12 cellular contexts compared by ENCODE assay signal in the genomic region with DNA sequence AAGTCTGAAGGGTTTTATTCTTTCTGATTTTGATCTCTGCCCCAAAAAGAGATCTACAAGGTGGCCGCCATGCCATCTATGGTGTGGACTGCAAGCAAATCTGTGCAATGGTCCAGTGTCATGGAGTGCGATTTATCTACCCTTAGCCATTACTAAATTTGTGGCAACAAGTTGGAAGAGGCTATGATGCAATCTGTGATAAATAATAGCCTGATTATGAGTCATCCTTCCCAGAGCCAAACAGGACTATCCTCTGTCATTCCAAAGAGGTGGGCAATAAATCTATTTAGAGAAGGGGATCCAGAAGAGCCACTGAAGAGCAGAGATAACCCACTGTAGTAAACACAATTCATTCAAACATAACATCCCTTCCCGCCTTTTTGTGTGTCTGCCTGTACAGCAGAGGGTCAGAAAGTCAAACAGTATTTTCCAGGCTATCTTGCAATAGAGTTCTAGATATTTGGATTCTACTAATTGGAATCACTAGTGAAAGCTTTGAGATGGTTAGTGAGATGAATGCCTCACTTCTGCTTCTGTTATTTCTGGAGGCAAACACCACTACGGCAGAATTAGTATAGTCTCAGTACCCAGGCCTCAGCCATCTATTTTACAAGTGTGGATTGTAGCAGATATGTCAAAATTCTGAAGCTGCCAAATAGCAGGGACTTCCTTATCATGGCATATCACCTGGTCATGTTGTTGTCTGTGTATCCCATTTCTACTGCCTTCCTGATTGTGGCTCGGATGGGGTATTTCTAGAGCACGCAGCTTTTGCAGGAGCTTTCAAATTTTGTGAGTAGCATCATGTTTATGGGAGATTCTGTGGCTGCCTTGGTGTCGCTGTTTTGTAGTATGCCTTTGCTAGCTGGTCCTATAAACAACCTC.
DNase-seq lines count a peak whose midpoint lies in the region; ATAC-seq, FAIRE-seq and TF ChIP-seq lines count a peak whose summit lies in the region.
"Had no signal": no experiment of that assay in that cellular context is flagged by ENCODE, and none has a peak within 500 bp of the region (broad histone marks: within the 10 kb centered on the region; RNA-seq: fewer than 3 reads in every experiment).

No MANE protein-coding gene starts in this region.

- peak overlapping the region; percentile 3 for H3K4me2 ChIP-seq in keratinocyte (ENCODE audit: control insufficient read depth, extremely low read depth, insufficient read depth, low read depth, low read length)
- H3K4me2 ChIP-seq in H9 (ENCODE audit: insufficient read depth, insufficient read length, low read length): no peak overlapping the region

- H2BK5ac ChIP-seq in H9 (ENCODE audit: insufficient read length, low read length): no peak overlapping the region

- DNase-seq in A172 (ENCODE audit: low spot score): peak; percentile 59
- peak; percentile 87 for DNase-seq in bronchial epithelial cell (ENCODE audit: low read depth)
- no peak for DNase-seq in keratinocyte (ENCODE audit: low read depth, low spot score)
- DNase-seq in NCI-H2196 (lab: John Stamatoyannopoulos, UW; ENCODE audit: unreplicated experiment): no peak
- DNase-seq in NOMO-1 treated with dmso at 0.1 percent for 144 hours (lab: John Stamatoyannopoulos, UW; ENCODE audit: unreplicated experiment): no peak
- no peak for DNase-seq in WERI-Rb-1
- no peak for DNase-seq in H9
- DNase-seq: activated CD8-positive, alpha-beta memory T cell treated with anti-CD3 and anti-CD28 coated beads, Interleukin-2, amount 50 U/mL, for 4 hours; islet precursor cell had no signal

- no peak overlapping the region for H2BK20ac ChIP-seq in H9 (ENCODE audit: low read depth, low read length, poor library complexity, severe bottlenecking)

- no peaks in the 10 kb centered on the region; the same call in 1 of the 2 replicates for H3K27me3 Mint-ChIP-seq in H9 (ENCODE audit: low read depth)

- ATAC-seq in HG03025 (IDR thresholded peaks at IDR 0.05; ENCODE audit: low FRiP score, unreplicated experiment): peak; percentile 61

- no peak overlapping the region for H2BK12ac ChIP-seq in H9 (ENCODE audit: insufficient read length, low read depth, low read length)

- H3K9me3 Mint-ChIP-seq in H9: no peaks in the 10 kb centered on the region

- H3K9me3 ChIP-seq in keratinocyte (ENCODE audit: control insufficient read depth, low read depth, low read length) (no peaks in the 10 kb centered on the region), WERI-Rb-1 (ENCODE audit: severe bottlenecking) (no peaks in the 10 kb centered on the region), H9 (ENCODE audit: control insufficient read depth, low read depth, low read length) (no peaks in the 10 kb centered on the region)
- H3K9me3 ChIP-seq: SJSA1 had no signal

- no peaks in the 10 kb centered on the region for H3K79me2 ChIP-seq in keratinocyte (ENCODE audit: control insufficient read depth, insufficient read depth, low read length)
- no peaks in the 10 kb centered on the region for H3K79me2 ChIP-seq in H9 (ENCODE audit: insufficient read depth, low read length)

- no peak overlapping the region for H4K8ac ChIP-seq in H9 (replicated peaks; ENCODE audit: insufficient read length, low read depth, low read length)

- H3K4me3 ChIP-seq in bronchial epithelial cell (ENCODE audit: low read depth, low read length): no peak overlapping the region
- H3K4me3 ChIP-seq in keratinocyte (ENCODE audit: control insufficient read depth in 2 of 3, extremely low read depth in 1 of 3, insufficient read depth in 2 of 3, low read depth in 1 of 3, low read length in 3 of 3): no peak overlapping the region
- H3K4me3 ChIP-seq in WERI-Rb-1 (ENCODE audit: low read depth, low read length): no peak overlapping the region
- H3K4me3 ChIP-seq: SJSA1 had no signal

- H4K20me1 ChIP-seq in keratinocyte (ENCODE audit: control insufficient read depth, extremely low read depth, insufficient read depth, low read length) (no peaks in the 10 kb centered on the region), H9 (ENCODE audit: control insufficient read depth, insufficient read depth, insufficient read length) (no peaks in the 10 kb centered on the region)

- no CpG with 5 or more reads among the region's 7 CpGs for WGBS in H9 (ENCODE audit: extremely low coverage, insufficient read length, low lambda C conversion rate)

- dilution Hi-C loops in keratinocyte (cut with MboI; ENCODE audit: extremely low pct_ligation_motif_present, low sequenced_read_pairs): no loop called here

- peaks cover 8% of the 10 kb centered on the region for H3K4me1 ChIP-seq in keratinocyte (ENCODE audit: control insufficient read depth, extremely low read depth, insufficient read depth, low read length)
- H3K4me1 ChIP-seq in H9 (ENCODE audit: insufficient read depth, low read length): no peaks in the 10 kb centered on the region

- H3K27ac ChIP-seq in keratinocyte (ENCODE audit: control insufficient read depth, insufficient read depth, low read length) (peak overlapping the region; percentile 22), WERI-Rb-1 (no peak overlapping the region), H9 (ENCODE audit: insufficient read length, low read depth, low read length) (no peak overlapping the region)
- H3K27ac ChIP-seq: SJSA1 had no signal

- no peak overlapping the region for H2BK15ac ChIP-seq in H9 (ENCODE audit: low read depth, low read length)

- no peak overlapping the region for H3K23ac ChIP-seq in H9 (ENCODE audit: insufficient read length, low read depth, low read length)

- H3K4me1 Mint-ChIP-seq in H9: no peaks in the 10 kb centered on the region

- no peak overlapping the region for H4K91ac ChIP-seq in H9 (ENCODE audit: insufficient read length, low read depth, low read length)

- no peak overlapping the region for H2BK120ac ChIP-seq in H9 (ENCODE audit: low read depth, low read length, poor library complexity, severe bottlenecking)

- no peak overlapping the region for H2AK5ac ChIP-seq in H9 (ENCODE audit: insufficient read length, low read length)

- H3T11ph ChIP-seq in H9 (ENCODE audit: low read length): no peak overlapping the region

- H3K18ac ChIP-seq in H9 (ENCODE audit: insufficient read length, low read depth, low read length): no peak overlapping the region

- no peak overlapping the region for H4K5ac ChIP-seq in H9 (ENCODE audit: insufficient read length, low read depth, low read length)

- no peak overlapping the region for H3K56ac ChIP-seq in H9 (ENCODE audit: insufficient read length, low read depth, low read length)

- TF ChIP-seq CTCF in bronchial epithelial cell (IDR thresholded peaks at IDR 0.05; ENCODE audit: insufficient read depth, low read length, severe bottlenecking) (no peak), keratinocyte (optimal IDR thresholded peaks at IDR 0.05 in 1 of 3, IDR thresholded peaks at IDR 0.05 in 1 of 3, conservative IDR thresholded peaks at IDR 0.05 in 1 of 3; ENCODE audit: extremely low read depth in 1 of 3, insufficient read depth in 2 of 3, low read length in 3 of 3) (no peak), WERI-Rb-1 (IDR thresholded peaks at IDR 0.05; ENCODE audit: low read depth, low read length) (no peak), H9 (conservative IDR thresholded peaks at IDR 0.05) (no peak)

- peak overlapping the region in 1 of 3 experiments; percentile 20; a peak in 1 of 7 replicates for H3K27ac Mint-ChIP-seq in H9

- FAIRE-seq in bronchial epithelial cell (lab: Jason Lieb, UNC) (no peak), keratinocyte (lab: Jason Lieb, UNC) (peak; percentile 88)
- FAIRE-seq: colon had no signal

- H3K36me3 ChIP-seq in bronchial epithelial cell (ENCODE audit: control insufficient read depth, insufficient read depth, low read length) (no peaks in the 10 kb centered on the region), keratinocyte (ENCODE audit: control insufficient read depth in 2 of 2, extremely low read depth in 1 of 2, insufficient read depth in 2 of 2, low read length in 2 of 2) (no peaks in the 10 kb centered on the region), WERI-Rb-1 (no peaks in the 10 kb centered on the region)
- H3K36me3 ChIP-seq: SJSA1 had no signal

- no peaks in the 10 kb centered on the region for H3K79me1 ChIP-seq in H9 (ENCODE audit: insufficient read depth, low read depth, low read length, poor library complexity, severe bottlenecking)

- H3K9me1 ChIP-seq in keratinocyte (ENCODE audit: control insufficient read depth, extremely low read depth, insufficient read depth, low read length): no peaks in the 10 kb centered on the region

- H2AFZ ChIP-seq in keratinocyte (ENCODE audit: control insufficient read depth, low read length) (no peak overlapping the region), H9 (ENCODE audit: low read length) (no peak overlapping the region)

- no peak overlapping the region for H3K14ac ChIP-seq in H9 (ENCODE audit: insufficient read depth, low read length)

- H3K27me3 ChIP-seq in bronchial epithelial cell (ENCODE audit: control insufficient read depth, insufficient read depth, low read length): no peaks in the 10 kb centered on the region
- no peaks in the 10 kb centered on the region for H3K27me3 ChIP-seq in keratinocyte (ENCODE audit: control insufficient read depth, extremely low read depth, insufficient read depth, low read length)
- H3K27me3 ChIP-seq in WERI-Rb-1 (ENCODE audit: insufficient read depth, low read depth, severe bottlenecking): no peaks in the 10 kb centered on the region
- H3K27me3 ChIP-seq in H9 (ENCODE audit: insufficient read depth, low read length): no peaks in the 10 kb centered on the region
- H3K27me3 ChIP-seq: SJSA1 had no signal

- no peaks in the 10 kb centered on the region for H3K23me2 ChIP-seq in H9 (ENCODE audit: insufficient read length, low read depth, low read length, poor library complexity, severe bottlenecking)

- no peak overlapping the region for H3K4me3 Mint-ChIP-seq in H9

- H3K9ac ChIP-seq in keratinocyte (ENCODE audit: control insufficient read depth, extremely low read depth, insufficient read depth, low read length) (no peak overlapping the region), H9 (ENCODE audit: extremely low read depth, insufficient read length, low read length) (no peak overlapping the region)

- no peak overlapping the region for H3K4ac ChIP-seq in H9 (ENCODE audit: low read depth, low read length)

- H3K36me3 Mint-ChIP-seq in H9 (ENCODE audit: insufficient read depth in 1 of 3, low read depth in 3 of 3): no peaks in the 10 kb centered on the region

Comparison
In these comparisons a context has a peak if more than half of its experiments do, and no peak if none do; other contexts are left out.
1. DNase-seq: peak in A172 (single experiment) and bronchial epithelial cell (single experiment); none in keratinocyte (single experiment), NCI-H2196 (single experiment), NOMO-1 treated with dmso at 0.1 percent for 144 hours (single experiment), WERI-Rb-1 (single experiment) and H9 (single experiment).